ENCODE assay signal across 8 cellular contexts in genomic region chr1:234816186-234816851, GRCh38.
DNase-seq lines count a peak whose midpoint lies in the region; ATAC-seq, FAIRE-seq and TF ChIP-seq lines count a peak whose summit lies in the region.
"Not testable (repeated sequence)": the region's sequence is repeated elsewhere in the genome, so short reads cannot be mapped to it uniquely, and the experiment has no call there.

No MANE protein-coding gene starts in this region.

- H4K20me1 ChIP-seq in K562 (replicated peaks; ENCODE audit: control insufficient read depth, insufficient read depth, low read length): not testable (repeated sequence)

- not testable (repeated sequence) for H3K27me3 ChIP-seq in Caco-2 (replicated peaks; ENCODE audit: control insufficient read depth, insufficient read depth, low read length); K562 (ENCODE audit: control insufficient read depth in 2 of 2, insufficient read depth in 2 of 2, low read length in 2 of 2); left ventricle myocardium inferior (ENCODE audit: low read depth); right lobe of liver; skeletal muscle tissue (ENCODE audit: control insufficient read depth in 3 of 3, insufficient read depth in 3 of 3, low read length in 3 of 3); upper lobe of right lung

- not testable (repeated sequence) for TF ChIP-seq EP300 in K562 (IDR thresholded peaks at IDR 0.05; ENCODE audit: low read length)

- in situ Hi-C loops in K562 (cut with MboI): not testable (repeated sequence)

- H3K36me3 Mint-ChIP-seq in Caco-2 (ENCODE audit: insufficient read depth, unreplicated experiment): peaks cover 10% of the 10 kb centered on the region

- not testable (repeated sequence) for H3K36me3 ChIP-seq in Caco-2 (ENCODE audit: control insufficient read depth, insufficient read depth, low read length); K562 (ENCODE audit: control insufficient read depth, insufficient read depth, low read length); left ventricle myocardium inferior; right lobe of liver; skeletal muscle tissue (ENCODE audit: control insufficient read depth in 3 of 3, insufficient read depth in 3 of 3, low read length in 3 of 3); upper lobe of right lung

- peaks cover 12% of the 10 kb centered on the region for H3K4me1 ChIP-seq in Caco-2
- H3K4me1 ChIP-seq in K562 (replicated peaks in 1 of 2; ENCODE audit: control insufficient read depth in 2 of 2, insufficient read depth in 2 of 2, low read length in 2 of 2); left ventricle myocardium inferior; skeletal muscle tissue (ENCODE audit: control insufficient read depth in 3 of 3, insufficient read depth in 3 of 3, low read length in 3 of 3); upper lobe of right lung: not testable (repeated sequence)
- H3K4me1 ChIP-seq in right lobe of liver: peaks cover 0 to 10% (median 4%) of the 10 kb centered on the region in 4 donors

- not testable (repeated sequence) for TF ChIP-seq CTCF in Caco-2 (IDR thresholded peaks at IDR 0.05; ENCODE audit: insufficient read depth in 1 of 2, low read depth in 1 of 2, low read length in 1 of 2, severe bottlenecking in 1 of 2, unreplicated experiment in 1 of 2); K562 (IDR thresholded peaks at IDR 0.05 in 2 of 3, conservative IDR thresholded peaks at IDR 0.05 in 1 of 3; ENCODE audit: insufficient read depth in 2 of 3, low read depth in 1 of 3, low read length in 3 of 3); left ventricle myocardium inferior (IDR thresholded peaks at IDR 0.05; ENCODE audit: borderline replicate concordance); right lobe of liver (IDR thresholded peaks at IDR 0.05); omental fat pad (IDR thresholded peaks at IDR 0.05); upper lobe of right lung (IDR thresholded peaks at IDR 0.05)

- TF ChIP-seq RAD21 in K562 (CRISPR knock-in tag; conservative IDR thresholded peaks at IDR 0.05 in 1 of 2, IDR thresholded peaks at IDR 0.05 in 1 of 2): not testable (repeated sequence)

- WGBS in K562 (ENCODE audit: insufficient coverage, low coverage, missing lambda C conversion rate): 41% methylated on average over 16 of the region's 26 CpGs
- WGBS in right lobe of liver (ENCODE audit: insufficient coverage, low coverage, low lambda C conversion rate, missing lambda C conversion rate): 21% methylated on average over 5 of the region's 26 CpGs

- intact Hi-C loops in Caco-2 (cut with micrococcal nuclease; ENCODE audit: unreplicated experiment); K562 (cut with micrococcal nuclease); left ventricle myocardium inferior (cut with micrococcal nuclease); right lobe of liver (cut with DNase I); upper lobe of right lung (cut with DNase I): not testable (repeated sequence)

- not testable (repeated sequence) for FAIRE-seq in K562 (lab: Jason Lieb, UNC)

- not testable (repeated sequence) for H3K4me2 ChIP-seq in K562 (ENCODE audit: insufficient read depth, low read length)

- not testable (repeated sequence) for TF ChIP-seq POLR2A in K562 (conservative IDR thresholded peaks at IDR 0.05); right lobe of liver (IDR thresholded peaks at IDR 0.05)

- not testable (repeated sequence) for BruUV-seq in Caco-2 (replicated peaks; lab: Mats Ljungman, UMichigan); K562 (replicated peaks; lab: Mats Ljungman, UMichigan)

- ATAC-seq in K562: peak; percentile 16
- ATAC-seq in right lobe of liver: peak; percentile 62 to 83 (median 76)
- peak; percentile 70 for ATAC-seq in omental fat pad (ENCODE audit: low FRiP score)
- peak; percentile 52 for ATAC-seq in upper lobe of right lung

- H3K27ac Mint-ChIP-seq in Caco-2 (ENCODE audit: unreplicated experiment): peak overlapping the region; percentile 94

- H2AFZ ChIP-seq in K562 (ENCODE audit: low read depth, low read length): not testable (repeated sequence)

- CTCF ChIA-PET in Caco-2 (lab: Charles Lee); K562 (lab: Yijun Ruan, JAX; ENCODE audit: low intra/inter-chr PET ratio): not testable (repeated sequence)

- not testable (repeated sequence) for H3K27ac ChIP-seq in K562 (ENCODE audit: extremely low read depth, low read depth, low read length); skeletal muscle tissue (ENCODE audit: low read depth, low read length)
- H3K27ac ChIP-seq in left ventricle myocardium inferior (replicated peaks) (peak overlapping the region; percentile 80), right lobe of liver (peak overlapping the region; percentile 72 to 97 (median 90)), upper lobe of right lung (peak overlapping the region; percentile 68)

- not testable (repeated sequence) for DNase-seq in Caco-2; K562 (ENCODE audit: extremely low read depth in 1 of 4, low spot score in 3 of 4); omental fat pad (ENCODE audit: low spot score)
- DNase-seq in fibroblast of gingiva (ENCODE audit: low read depth): peak; percentile 18
- peak; percentile 80 for DNase-seq in left ventricle myocardium inferior
- DNase-seq in right lobe of liver: peak in 2 of 3 donors; percentile 29 to 61
- DNase-seq in upper lobe of right lung: peak; percentile 71

- H3K9ac ChIP-seq in K562 (ENCODE audit: insufficient read depth in 1 of 2, low read depth in 2 of 2, low read length in 2 of 2): not testable (repeated sequence)
- H3K9ac ChIP-seq in skeletal muscle tissue (ENCODE audit: low read depth in 1 of 3, low read length in 3 of 3): peak overlapping the region in 2 of 3 donors; percentile 23 to 62

- H3K9me3 Mint-ChIP-seq in Caco-2 (ENCODE audit: unreplicated experiment): not testable (repeated sequence)

- not testable (repeated sequence) for H3K4me3 ChIP-seq in Caco-2 (ENCODE audit: low read depth, low read length); K562; skeletal muscle tissue (ENCODE audit: low read length in 3 of 3); upper lobe of right lung
- H3K4me3 ChIP-seq in left ventricle myocardium inferior (peak overlapping the region; percentile 44), right lobe of liver (peak overlapping the region in 2 of 3 donors; percentile 32 to 41)

- POLR2A ChIA-PET in Caco-2 (lab: Charles Lee); K562 (lab: Yijun Ruan, JAX): not testable (repeated sequence)

- not testable (repeated sequence) for H3K79me2 ChIP-seq in K562 (ENCODE audit: control insufficient read depth, insufficient read depth, low read length)

- not testable (repeated sequence) for H3K4me3 Mint-ChIP-seq in Caco-2 (ENCODE audit: unreplicated experiment)

- not testable (repeated sequence) for H3K9me1 ChIP-seq in K562 (ENCODE audit: control insufficient read depth, insufficient read depth, low read length)

- peaks cover 20% of the 10 kb centered on the region for H3K4me1 Mint-ChIP-seq in Caco-2 (ENCODE audit: low read depth, unreplicated experiment)

- H3K9me3 ChIP-seq in Caco-2; K562 (replicated peaks; ENCODE audit: control insufficient read depth, insufficient read depth, low read depth, low read length); left ventricle myocardium inferior (replicated peaks); right lobe of liver; skeletal muscle tissue (ENCODE audit: control insufficient read depth in 3 of 3, low read length in 3 of 3); upper lobe of right lung: not testable (repeated sequence)

- H3K27me3 Mint-ChIP-seq in Caco-2 (ENCODE audit: insufficient read depth, unreplicated experiment): not testable (repeated sequence)

Comparison
In these comparisons a context has a peak if more than half of its experiments do, and no peak if none do; other contexts are left out.
1. ATAC-seq: peak in every context shown above with its lines; median percentile 76 in right lobe of liver; 70 in omental fat pad; 52 in upper lobe of right lung; 16 in K562.